Comparison of ENCODE assay signal across 26 cellular contexts in the genomic region with DNA sequence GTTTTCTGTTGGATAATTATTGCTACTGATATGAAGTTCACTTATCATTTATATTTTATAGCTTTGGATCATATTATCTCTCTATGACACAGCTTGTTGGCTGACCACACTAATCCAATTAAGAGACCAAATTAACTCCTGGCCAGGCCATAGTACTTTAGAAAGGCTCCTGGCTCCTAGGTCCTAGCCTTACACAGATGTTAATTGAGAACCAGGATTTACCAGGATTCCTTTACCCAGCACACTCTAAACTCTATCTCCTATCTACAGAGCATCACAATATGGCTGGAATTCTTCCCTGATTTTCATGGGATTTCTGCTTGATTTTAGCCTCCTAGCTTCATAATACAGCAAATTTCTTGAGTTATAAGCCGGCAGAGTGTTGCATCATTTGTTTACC.
"Had no signal": no experiment of that assay in that cellular context is flagged by ENCODE, and none has a peak within 500 bp of the region (broad histone marks: within the 10 kb centered on the region; RNA-seq: fewer than 3 reads in every experiment).

No MANE protein-coding gene starts in this region.

- DNase-seq: dermis blood vessel endothelial cell; effector memory CD4-positive, alpha-beta T cell; foreskin keratinocyte; heart left ventricle; immature natural killer cell; islet precursor cell; kidney glomerular epithelial cell; left colon; left ventricle myocardium superior; lower lobe of right lung; natural killer cell; pancreas; right lobe of liver; small intestine; stimulated activated CD4-positive, alpha-beta T cell treated with anti-CD3 and anti-CD28 coated beads, Interleukin-1b, Interleukin-23, amount 100 ng/mL, for 48 hours; stimulated activated CD4-positive, alpha-beta T cell treated with anti-CD3 and anti-CD28 coated beads, Interleukin-4, amount 100 ng/mL, for 1 hour; stimulated activated naive CD4-positive, alpha-beta T cell treated with Interleukin-2 at 50 U/mL for 16 hours; stomach; thyroid gland; trophoblast cell had no signal

- H3K4me3 ChIP-seq: coronary artery, esophagus muscularis mucosa, gastroesophageal sphincter, heart left ventricle, hepatocyte, lower lobe of right lung, pancreas, right lobe of liver, stomach, thyroid gland had no signal

- H3K36me3 Mint-ChIP-seq: immature natural killer cell; stimulated activated effector memory CD8-positive, alpha-beta T cell treated with anti-CD3 and anti-CD28 coated beads, Interleukin-12 subunit alpha, Interleukin-12 subunit beta, amount 100 ng/mL, for 72 hours had no signal

- H3K4me1 Mint-ChIP-seq: immature natural killer cell; natural killer cell; stimulated activated effector memory CD8-positive, alpha-beta T cell treated with anti-CD3 and anti-CD28 coated beads, Interleukin-12 subunit alpha, Interleukin-12 subunit beta, amount 100 ng/mL, for 72 hours had no signal

- H3K36me3 ChIP-seq: esophagus muscularis mucosa, gastroesophageal sphincter, heart left ventricle, lower lobe of right lung, neutrophil, pancreas, right lobe of liver, stomach, thyroid gland had no signal

- H3K4me3 Mint-ChIP-seq: immature natural killer cell; natural killer cell; stimulated activated effector memory CD8-positive, alpha-beta T cell treated with anti-CD3 and anti-CD28 coated beads, Interleukin-12 subunit alpha, Interleukin-12 subunit beta, amount 100 ng/mL, for 72 hours had no signal

- ATAC-seq: foreskin keratinocyte; gastroesophageal sphincter; heart left ventricle; left colon; left ventricle myocardium superior; lower lobe of right lung; natural killer cell; pancreas; right lobe of liver; stimulated activated effector memory CD8-positive, alpha-beta T cell treated with anti-CD3 and anti-CD28 coated beads, Interleukin-12 subunit alpha, Interleukin-12 subunit beta, amount 100 ng/mL, for 72 hours had no signal

- H3K27me3 ChIP-seq: esophagus muscularis mucosa, foreskin keratinocyte, gastroesophageal sphincter, heart left ventricle, hepatocyte, neutrophil, pancreas, right lobe of liver, stomach, thyroid gland had no signal

- H3K27ac Mint-ChIP-seq: immature natural killer cell; natural killer cell; stimulated activated effector memory CD8-positive, alpha-beta T cell treated with anti-CD3 and anti-CD28 coated beads, Interleukin-12 subunit alpha, Interleukin-12 subunit beta, amount 100 ng/mL, for 72 hours had no signal
